ENCODE assay signal across 8 cellular contexts in the genomic region with DNA sequence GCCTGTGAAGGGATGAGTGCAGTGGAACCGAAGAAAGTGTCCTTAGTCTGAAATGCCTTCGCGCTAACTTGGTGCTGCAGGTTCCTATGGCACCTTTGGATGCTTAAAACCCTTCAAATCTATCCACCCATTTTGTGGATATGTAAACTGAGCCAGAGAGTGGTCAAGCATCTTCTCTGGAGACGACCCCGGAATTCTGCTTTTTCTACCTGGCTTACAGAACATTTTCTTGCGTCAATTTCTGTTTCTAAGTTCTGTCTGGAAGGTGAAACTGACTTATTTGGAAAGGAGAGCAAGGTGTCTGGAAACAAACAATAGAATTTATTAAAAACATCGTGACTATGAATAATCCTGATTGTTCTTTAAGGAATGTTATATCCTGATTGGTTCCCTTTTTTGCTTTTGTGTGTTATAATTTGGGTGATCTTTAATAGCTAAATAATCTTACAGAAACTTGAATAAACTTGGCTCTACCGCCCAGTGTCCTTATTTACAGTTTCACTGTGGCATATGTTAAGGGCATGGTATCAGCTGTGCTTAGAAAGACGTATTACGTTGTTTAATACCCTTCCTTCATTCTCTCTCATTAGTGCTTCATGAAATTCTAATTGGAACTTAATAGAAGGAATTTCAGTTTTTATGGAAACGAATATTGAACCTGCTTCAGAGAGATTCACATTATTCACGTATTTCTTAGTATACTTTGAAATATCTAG. TPM values are rescaled to one million over a fixed set of nuclear protein-coding genes. Genes with fewer than 3 reads are reported as not detected.
DNase-seq lines count a peak whose midpoint lies in the region; ATAC-seq and TF ChIP-seq lines count a peak whose summit lies in the region.
"Not testable (repeated sequence)": the region's sequence is repeated elsewhere in the genome, so short reads cannot be mapped to it uniquely, and the experiment has no call there.

No MANE protein-coding gene starts in this region.

- CTCF ChIA-PET in BJ (lab: Yijun Ruan, JAX); HCT116 (lab: Charles Lee): not testable (repeated sequence)

- peaks cover 28% of the 10 kb centered on the region for H3K4me1 Mint-ChIP-seq in activated T-cell treated with anti-CD3 and anti-CD28 coated beads, Interleukin-2, amount 50 U/mL, for 24 hours (ENCODE audit: low read depth)
- peaks cover 10 to 11% of the 10 kb centered on the region in 2 donors for H3K4me1 Mint-ChIP-seq in natural killer cell
- H3K4me1 Mint-ChIP-seq in stimulated activated effector memory CD8-positive, alpha-beta T cell treated with anti-CD3 and anti-CD28 coated beads, Interleukin-12 subunit alpha, Interleukin-12 subunit beta, amount 100 ng/mL, for 72 hours: not testable (repeated sequence)

- not testable (repeated sequence) for ATAC-seq in HCT116; natural killer cell; stimulated activated effector memory CD8-positive, alpha-beta T cell treated with anti-CD3 and anti-CD28 coated beads, Interleukin-12 subunit alpha, Interleukin-12 subunit beta, amount 100 ng/mL, for 72 hours

- H3K9me2 ChIP-seq in HCT116 (ENCODE audit: insufficient read depth); hepatocyte (replicated peaks; ENCODE audit: insufficient read depth): not testable (repeated sequence)

- not testable (repeated sequence) for TF ChIP-seq CTCF in BJ (IDR thresholded peaks at IDR 0.05; ENCODE audit: insufficient read depth, low read depth, low read length); HCT116 (IDR thresholded peaks at IDR 0.05 in 2 of 3, conservative IDR thresholded peaks at IDR 0.05 in 1 of 3; ENCODE audit: borderline replicate concordance in 1 of 3, insufficient read depth in 1 of 3, low read depth in 2 of 3, low read length in 2 of 3); OCI-LY3 (IDR thresholded peaks at IDR 0.05; ENCODE audit: low read depth, low read length); coronary artery (IDR thresholded peaks at IDR 0.05); hepatocyte (IDR thresholded peaks at IDR 0.05; ENCODE audit: poor library complexity); natural killer cell (IDR thresholded peaks at IDR 0.05)

- H3K4me3 Mint-ChIP-seq in activated T-cell treated with anti-CD3 and anti-CD28 coated beads, Interleukin-2, amount 50 U/mL, for 24 hours: peak overlapping the region; percentile 87
- H3K4me3 Mint-ChIP-seq in natural killer cell: peak overlapping the region; percentile 86
- H3K4me3 Mint-ChIP-seq in stimulated activated effector memory CD8-positive, alpha-beta T cell treated with anti-CD3 and anti-CD28 coated beads, Interleukin-12 subunit alpha, Interleukin-12 subunit beta, amount 100 ng/mL, for 72 hours: peak overlapping the region; percentile 72

- not testable (repeated sequence) for H2AFZ ChIP-seq in HCT116 (ENCODE audit: low read depth, low read length, poor library complexity, severe bottlenecking); OCI-LY3 (ENCODE audit: low read depth, low read length); hepatocyte

- H3K4me2 ChIP-seq in HCT116 (ENCODE audit: low read length) (peak overlapping the region; percentile 80), OCI-LY3 (ENCODE audit: low read length) (peak overlapping the region; percentile 79), hepatocyte (peak overlapping the region; percentile 73)

- 4% methylated on average over 9 of the region's 12 CpGs for WGBS in hepatocyte (ENCODE audit: low lambda C conversion rate, missing lambda C conversion rate)

- not testable (repeated sequence) for H3K9me3 ChIP-seq in HCT116 (ENCODE audit: control insufficient read depth in 1 of 2, insufficient read depth in 1 of 2, low read depth in 1 of 2, low read length in 2 of 2); OCI-LY3 (ENCODE audit: insufficient read depth, low read length); hepatocyte (ENCODE audit: low read depth)

- H3K27ac Mint-ChIP-seq in activated T-cell treated with anti-CD3 and anti-CD28 coated beads, Interleukin-2, amount 50 U/mL, for 24 hours: peak overlapping the region; percentile 82
- H3K27ac Mint-ChIP-seq in natural killer cell: peak overlapping the region; percentile 69 to 77
- H3K27ac Mint-ChIP-seq in stimulated activated effector memory CD8-positive, alpha-beta T cell treated with anti-CD3 and anti-CD28 coated beads, Interleukin-12 subunit alpha, Interleukin-12 subunit beta, amount 100 ng/mL, for 72 hours: peak overlapping the region; percentile 56

- H3K27ac ChIP-seq in HCT116 (ENCODE audit: low read depth, low read length); OCI-LY3 (ENCODE audit: low read length); coronary artery; hepatocyte: not testable (repeated sequence)

- H3K79me2 ChIP-seq in HCT116 (ENCODE audit: insufficient read depth, low read length) (peaks cover 60% of the 10 kb centered on the region), OCI-LY3 (ENCODE audit: low read length) (peaks cover 60% of the 10 kb centered on the region), hepatocyte (peaks cover 51% of the 10 kb centered on the region)

- intact Hi-C loops in HCT116 (cut with micrococcal nuclease): loop anchor here (10.0 kb wide), 1 partner anchor 63 kb away; no protein-coding TSS in a partner anchor
- intact Hi-C loops in natural killer cell (cut with micrococcal nuclease): not testable (repeated sequence)

- not testable (repeated sequence) for H3K36me3 ChIP-seq in BJ (ENCODE audit: control insufficient read depth, insufficient read depth, low read length); HCT116 (ENCODE audit: control insufficient read depth in 1 of 2, insufficient read depth in 2 of 2, low read length in 2 of 2); OCI-LY3 (replicated peaks; ENCODE audit: low read depth, low read length); hepatocyte (replicated peaks; ENCODE audit: insufficient read depth, low read depth)

- DNase-seq in BJ (ENCODE audit: low read depth); HCT116 (ENCODE audit: low read depth, low spot score); activated T-cell treated with anti-CD3 and anti-CD28 coated beads, Interleukin-2, amount 50 U/mL, for 24 hours; coronary artery (ENCODE audit: low spot score); hepatocyte (ENCODE audit: low spot score); natural killer cell; stimulated activated effector memory CD8-positive, alpha-beta T cell treated with anti-CD3 and anti-CD28 coated beads, Interleukin-12 subunit alpha, Interleukin-12 subunit beta, amount 100 ng/mL, for 72 hours (ENCODE audit: low spot score in 2 of 2): not testable (repeated sequence)

- H3K4me3 ChIP-seq in BJ (ENCODE audit: low read depth, low read length) (peak overlapping the region; percentile 45), HCT116 (replicated peaks in 1 of 2; ENCODE audit: low read depth in 1 of 2, low read length in 2 of 2) (peak overlapping the region; percentile 48 to 58), OCI-LY3 (ENCODE audit: low read length) (peak overlapping the region; percentile 72), coronary artery (peak overlapping the region; percentile 65), hepatocyte (peak overlapping the region; percentile 17)

- TSS peak; percentile 63 for BruUV-seq in HCT116 (replicated peaks; lab: Mats Ljungman, UMichigan)

- H3K27me3 Mint-ChIP-seq in activated T-cell treated with anti-CD3 and anti-CD28 coated beads, Interleukin-2, amount 50 U/mL, for 24 hours; natural killer cell (ENCODE audit: low read depth in 2 of 2): not testable (repeated sequence)

- POLR2A ChIA-PET in BJ (lab: Charles Lee); HCT116 (lab: Charles Lee): not testable (repeated sequence)

- H3K9ac ChIP-seq in HCT116 (ENCODE audit: low read length): peak overlapping the region; percentile 60
- peak overlapping the region; percentile 47 for H3K9ac ChIP-seq in OCI-LY3 (ENCODE audit: low read length)

- TF ChIP-seq RAD21 in HCT116 (IDR thresholded peaks at IDR 0.05; ENCODE audit: low read depth): not testable (repeated sequence)

- H3K36me3 Mint-ChIP-seq in activated T-cell treated with anti-CD3 and anti-CD28 coated beads, Interleukin-2, amount 50 U/mL, for 24 hours (ENCODE audit: low read depth): peaks cover 49% of the 10 kb centered on the region
- H3K36me3 Mint-ChIP-seq in natural killer cell: not testable (repeated sequence)
- H3K36me3 Mint-ChIP-seq in stimulated activated effector memory CD8-positive, alpha-beta T cell treated with anti-CD3 and anti-CD28 coated beads, Interleukin-12 subunit alpha, Interleukin-12 subunit beta, amount 100 ng/mL, for 72 hours: peaks cover 40% of the 10 kb centered on the region

- not testable (repeated sequence) for H3K9me3 Mint-ChIP-seq in activated T-cell treated with anti-CD3 and anti-CD28 coated beads, Interleukin-2, amount 50 U/mL, for 24 hours; natural killer cell; stimulated activated effector memory CD8-positive, alpha-beta T cell treated with anti-CD3 and anti-CD28 coated beads, Interleukin-12 subunit alpha, Interleukin-12 subunit beta, amount 100 ng/mL, for 72 hours

- TF ChIP-seq POLR2A in HCT116 (IDR thresholded peaks at IDR 0.05; ENCODE audit: borderline replicate concordance, extremely low read depth, insufficient read depth, insufficient read length): not testable (repeated sequence)

- H3K4me1 ChIP-seq in HCT116 (ENCODE audit: control insufficient read depth in 1 of 2, insufficient read depth in 2 of 2, low read length in 2 of 2): peaks cover 6 to 14% of the 10 kb centered on the region in 2 experiments; a peak in 3 of 4 replicates
- not testable (repeated sequence) for H3K4me1 ChIP-seq in OCI-LY3 (ENCODE audit: low read length); hepatocyte (ENCODE audit: insufficient read depth)

- not testable (repeated sequence) for H4K20me1 ChIP-seq in HCT116 (ENCODE audit: insufficient read depth)
- H4K20me1 ChIP-seq in OCI-LY3 (ENCODE audit: insufficient read depth, low read length) (peaks cover 19% of the 10 kb centered on the region), hepatocyte (ENCODE audit: insufficient read depth, poor library complexity, severe bottlenecking) (peaks cover 19% of the 10 kb centered on the region)

- RAD21 ChIA-PET in HCT116 (lab: Charles Lee; ENCODE audit: low non-redundant PET in 1 of 2, low total read pairs in 2 of 2, uncharacterized antibody in 2 of 2, unreplicated experiment in 2 of 2): not testable (repeated sequence)

- not testable (repeated sequence) for H3K27me3 ChIP-seq in BJ (ENCODE audit: control insufficient read depth, insufficient read depth, low read length); HCT116 (ENCODE audit: insufficient read depth, low read length); OCI-LY3 (ENCODE audit: low read depth, low read length); hepatocyte

RNA-seq across cellular contexts. Expression of a gene that starts 1.3 kb away (rescaled TPM):
- polyA plus RNA-seq in BJ (2011; rRNA removed) (4.7 and 10.9 TPM in 2 replicates), hepatocyte (13.3 and 14.8 TPM in 2 replicates)
- polyA minus RNA-seq in BJ (2011; rRNA and poly(A)+ RNA removed): 3.3 and 4.8 TPM in 2 replicates
- total RNA-seq in HCT116 (2021; ENCODE audit: unreplicated experiment) (44.9 TPM), hepatocyte (32.5 and 35.2 TPM in 2 replicates), natural killer cell (10 to 100 TPM; 31.5 to 37.0 (median 32.3) TPM)
- polyA plus RNA-seq in HCT116 (2012): 7.3 and 11.5 TPM in 2 replicates

RNA-seq across cellular contexts. Expression of a gene that starts 36.6 kb away (rescaled TPM):
- polyA plus RNA-seq in BJ (2011; rRNA removed) (9.2 and 25.0 TPM in 2 replicates), hepatocyte (56.2 and 56.8 TPM in 2 replicates)
- polyA minus RNA-seq in BJ (2011; rRNA and poly(A)+ RNA removed): 4.6 and 5.9 TPM in 2 replicates
- total RNA-seq in HCT116 (2021; ENCODE audit: unreplicated experiment) (73.0 TPM), hepatocyte (33.4 and 51.5 TPM in 2 replicates), natural killer cell (10 to 100 TPM; 38.3 to 52.1 (median 41.0) TPM)
- 40.4 and 51.1 TPM in 2 replicates for polyA plus RNA-seq in HCT116 (2012)

Comparison
In these comparisons a context has a peak if more than half of its experiments do, and no peak if none do; other contexts are left out.
1. H3K4me3 ChIP-seq: peak in every context shown above with its lines; median percentile 72 in OCI-LY3; 65 in coronary artery; 53 in HCT116; 45 in BJ; 17 in hepatocyte.